Comparison of ENCODE assay signal across 38 cellular contexts in genomic region chr9:26768196-26768595, GRCh38.
"Had no signal": no experiment of that assay in that cellular context is flagged by ENCODE, and none has a peak within 500 bp of the region (broad histone marks: within the 10 kb centered on the region; RNA-seq: fewer than 3 reads in every experiment).

No MANE protein-coding gene starts in this region.

- H3K27me3 ChIP-seq: adrenal gland, brain microvascular endothelial cell, Peyer's patch had no signal

- H3K36me3 ChIP-seq: adrenal gland, brain microvascular endothelial cell, Peyer's patch had no signal

- H3K27ac ChIP-seq: adrenal gland, brain microvascular endothelial cell, Peyer's patch, VCaP had no signal

- H3K4me1 ChIP-seq: adrenal gland, Peyer's patch had no signal

- ATAC-seq: activated T-cell treated with anti-CD3 and anti-CD28 coated beads, Interleukin-2, amount 50 U/mL, for 4 hours; activated T-helper 17 cell treated with anti-CD3 and anti-CD28 coated beads, Interleukin-2, amount 50 U/mL, for 72 hours; PC-3 had no signal

- DNase-seq: activated B cell treated with CpG ODN at 0.5 μM for 24 hours; activated CD4-positive, alpha-beta memory T cell treated with anti-CD3 and anti-CD28 coated beads for 36 hours; activated CD4-positive, alpha-beta T cell treated with anti-CD3 and anti-CD28 coated beads for 4 hours; activated CD4-positive, alpha-beta T cell treated with anti-CD3 and anti-CD28 coated beads, Interleukin-2, amount 50 U/mL, for 1 hour; activated CD4-positive, CD25-positive, alpha-beta regulatory T cell treated with anti-CD3 and anti-CD28 coated beads, Interleukin-2, amount 50 U/mL, for 72 hours; activated CD8-positive, alpha-beta memory T cell treated with anti-CD3 and anti-CD28 coated beads, Interleukin-2, amount 50 U/mL, for 4 hours; activated effector memory CD4-positive, alpha-beta T cell treated with anti-CD3 and anti-CD28 coated beads, Interleukin-2, amount 50 U/mL, for 16 hours; activated naive CD4-positive, alpha-beta T cell; activated naive CD8-positive, alpha-beta T cell treated with anti-CD3 and anti-CD28 coated beads, Interleukin-2, amount 10 ng/mL, durations not matched to agents 7 days and 5 days; activated T-cell treated with anti-CD3 and anti-CD28 coated beads for 4 hours; activated T-cell treated with anti-CD3 and anti-CD28 coated beads, Interleukin-2, amount 50 U/mL, for 4 hours; adrenal gland; brain microvascular endothelial cell; central memory CD4-positive, alpha-beta T cell; Kasumi-1; KG1; MM.1S; MV-4-11; NCI-H1092; NCI-H1436 treated with DMSO at 0.1 percent for 48 hours; NCI-H1694 treated with DMSO at 0.1 percent for 48 hours; NCI-H2029 treated with DMSO at 0.1 percent for 48 hours; NCI-H2107; NCI-H2171; NCI-H510A; NCI-H526; NCI-H748 treated with DMSO at 0.1 percent for 48 hours; NK-92 treated with Interleukin-12 subunit alpha and Interleukin-12 subunit beta, amount 100 ng/mL, for 24 hours; PC-3; Peyer's patch; RPMI8226; SHP77 treated with DMSO at 0.1 percent for 48 hours; SW 1271; T-helper 1 cell; T-helper 2 cell; T-helper 9 cell had no signal

- H3K4me3 ChIP-seq: adrenal gland, Peyer's patch had no signal

- H3K9me3 ChIP-seq: adrenal gland, Peyer's patch had no signal
